ENCODE assay signal across 16 cellular contexts in genomic region chr20:1418335-1418734, GRCh38. TPM values are rescaled to one million over a fixed set of nuclear protein-coding genes. Genes with fewer than 3 reads are reported as not detected.
A peak's percentile ranks its signal among the peaks of the same experiment; 100 is the strongest.
DNase-seq lines count a peak whose midpoint lies in the region; ATAC-seq and TF ChIP-seq lines count a peak whose summit lies in the region.
"Had no signal": no experiment of that assay in that cellular context is flagged by ENCODE, and none has a peak within 500 bp of the region (broad histone marks: within the 10 kb centered on the region; RNA-seq: fewer than 3 reads in every experiment).

No MANE protein-coding gene starts in this region.

- ATAC-seq in GM21576 (IDR thresholded peaks at IDR 0.05; ENCODE audit: unreplicated experiment) = no peak
- ATAC-seq in GM18858 (IDR thresholded peaks at IDR 0.05; ENCODE audit: unreplicated experiment) = no peak
- ATAC-seq: activated naive CD8-positive, alpha-beta T cell treated with anti-CD3 and anti-CD28 coated beads, Interleukin-2, amount 50 U/mL, for 24 hours; activated T-cell treated with anti-CD3 and anti-CD28 coated beads, Interleukin-2, amount 50 U/mL, for 4 hours; left lung; naive thymus-derived CD4-positive, alpha-beta T cell had no signal

- no peak for TF ChIP-seq CTCF in AG10803 (conservative IDR thresholded peaks at IDR 0.05; ENCODE audit: low read length)

- DNase-seq in AG10803 (ENCODE audit: low read depth) = peak; percentile 52
- peak; percentile 48 for DNase-seq in NCI-H226
- DNase-seq in dermis blood vessel endothelial cell = peak; percentile 75
- peak; percentile 27 for DNase-seq in kidney glomerular epithelial cell (lab: John Stamatoyannopoulos, UW)
- no peak for DNase-seq in mucosa of gallbladder (ENCODE audit: low spot score)
- no peak for DNase-seq in activated naive CD4-positive, alpha-beta T cell treated with Interleukin-2 at 50 U/mL for 16 hours
- DNase-seq: activated CD4-positive, alpha-beta T cell treated with anti-CD3 and anti-CD28 coated beads, Interleukin-2, amount 10 ng/mL, durations not matched to agents 24 days and 14 days; activated naive CD8-positive, alpha-beta T cell treated with anti-CD3 and anti-CD28 coated beads, Interleukin-2, amount 50 U/mL, for 24 hours; activated T-cell treated with anti-CD3 and anti-CD28 coated beads, Interleukin-2, amount 50 U/mL, for 4 hours; Calu3; left lung; naive thymus-derived CD4-positive, alpha-beta T cell; NCI-H2107 had no signal

- H3K4me3 ChIP-seq in AG10803 (ENCODE audit: low read length) = no peak overlapping the region
- H3K4me3 ChIP-seq: left lung, thoracic aorta had no signal

RNA-seq across cellular contexts. Expression of gene FKBP1A, which starts 25.5 kb away (rescaled TPM):
- 269 and 390 TPM in 2 replicates for total RNA-seq in dermis blood vessel endothelial cell
- total RNA-seq in mucosa of gallbladder = 177 TPM

RNA-seq across cellular contexts. Expression of gene NSFL1C, which starts 48.3 kb away (rescaled TPM):
- 28.8 and 39.6 TPM in 2 replicates for total RNA-seq in dermis blood vessel endothelial cell
- total RNA-seq in mucosa of gallbladder = 77.5 TPM

Comparison
In these comparisons a context has a peak if more than half of its experiments do, and no peak if none do; other contexts are left out.
1. DNase-seq: peak in AG10803 (single experiment), NCI-H226 (single experiment), dermis blood vessel endothelial cell (single experiment) and kidney glomerular epithelial cell (single experiment); none in mucosa of gallbladder (single experiment) and activated naive CD4-positive, alpha-beta T cell treated with Interleukin-2 at 50 U/mL for 16 hours (single experiment).